Comparison of ENCODE assay signal across 11 cellular contexts in the genomic region with DNA sequence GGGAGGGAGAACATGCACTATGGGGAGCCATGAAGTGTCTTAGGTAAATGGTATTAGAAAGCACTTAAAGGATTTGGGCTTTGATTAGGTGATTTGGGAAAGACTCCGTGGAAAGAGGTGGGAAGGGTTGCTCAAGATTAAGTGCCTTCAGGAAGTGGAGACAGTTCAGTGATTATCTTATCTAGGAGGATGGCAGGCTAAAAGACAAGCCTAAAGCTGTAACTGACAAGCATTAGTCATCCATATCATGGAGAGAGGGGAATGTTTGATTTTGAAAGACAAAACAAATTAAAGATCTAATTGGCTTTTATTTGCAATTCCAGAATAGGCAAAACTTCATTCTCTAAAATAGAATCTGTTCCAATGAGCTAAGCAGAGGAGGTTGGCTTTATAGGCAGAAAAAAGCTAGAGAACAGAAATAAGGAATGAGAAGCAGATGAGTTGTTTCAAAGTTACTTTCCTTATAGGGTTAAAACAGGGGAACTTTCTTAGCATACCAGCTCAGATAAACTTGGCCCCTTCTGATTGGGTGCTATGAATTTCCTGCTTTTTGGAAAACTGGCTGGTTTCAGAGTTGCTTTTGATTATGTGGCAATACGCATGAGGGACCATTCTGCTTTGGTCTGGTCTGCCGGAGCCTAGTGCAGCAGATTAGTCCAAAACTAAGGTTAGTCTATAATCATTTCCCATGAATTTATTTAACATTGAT. TPM values are rescaled to one million over a fixed set of nuclear protein-coding genes. Genes with fewer than 3 reads are reported as not detected.
DNase-seq lines count a peak whose midpoint lies in the region; ATAC-seq and TF ChIP-seq lines count a peak whose summit lies in the region.
"Had no signal": no experiment of that assay in that cellular context is flagged by ENCODE, and none has a peak within 500 bp of the region (broad histone marks: within the 10 kb centered on the region; RNA-seq: fewer than 3 reads in every experiment).

No MANE protein-coding gene starts in this region.

- no peaks in the 10 kb centered on the region for H3K27me3 ChIP-seq in neural progenitor cell
- H3K27me3 ChIP-seq: MG63 had no signal

- H3K9me3 ChIP-seq in neural progenitor cell (ENCODE audit: low read depth) = no peaks in the 10 kb centered on the region
- H3K9me3 ChIP-seq: MG63 had no signal

- no peak for TF ChIP-seq CTCF in neural progenitor cell (IDR thresholded peaks at IDR 0.05)

- H3K27me3 Mint-ChIP-seq in activated CD4-positive, alpha-beta T cell treated with anti-CD3 and anti-CD28 coated beads for 36 hours = no peaks in the 10 kb centered on the region
- H3K27me3 Mint-ChIP-seq in central memory CD8-positive, alpha-beta T cell = peaks cover 15% of the 10 kb centered on the region
- no peaks in the 10 kb centered on the region for H3K27me3 Mint-ChIP-seq in neural progenitor cell (ENCODE audit: insufficient read depth, low read depth)
- H3K27me3 Mint-ChIP-seq: activated B cell treated with CpG ODN at 0.5 μM for 24 hours had no signal

- H3K36me3 ChIP-seq in neural progenitor cell = no peaks in the 10 kb centered on the region

- H3K4me1 ChIP-seq in neural progenitor cell = peaks cover 13% of the 10 kb centered on the region

- CTCF ChIA-PET in activated CD4-positive, alpha-beta T cell treated with anti-CD3 and anti-CD28 coated beads for 36 hours (lab: Charles Lee) = interaction anchor here (0.6 to 1.2 kb wide), 3 partner anchors 10 to 73 kb away, joined by 3 to 4 read pairs (median 3); no protein-coding TSS in a partner anchor

- H3K79me2 ChIP-seq in neural progenitor cell (ENCODE audit: low read depth) = peaks cover 51% of the 10 kb centered on the region

- H3K36me3 Mint-ChIP-seq in activated CD4-positive, alpha-beta T cell treated with anti-CD3 and anti-CD28 coated beads for 36 hours (ENCODE audit: low read depth) = peaks cover 7% of the 10 kb centered on the region
- H3K36me3 Mint-ChIP-seq in central memory CD8-positive, alpha-beta T cell (ENCODE audit: insufficient read depth) = peaks cover 5% of the 10 kb centered on the region
- peaks cover 14% of the 10 kb centered on the region for H3K36me3 Mint-ChIP-seq in neural progenitor cell

- H3K9me3 Mint-ChIP-seq in activated CD4-positive, alpha-beta T cell treated with anti-CD3 and anti-CD28 coated beads for 36 hours (ENCODE audit: low read depth) = no peaks in the 10 kb centered on the region
- H3K9me3 Mint-ChIP-seq in central memory CD8-positive, alpha-beta T cell = no peaks in the 10 kb centered on the region
- peaks cover 6% of the 10 kb centered on the region for H3K9me3 Mint-ChIP-seq in neural progenitor cell
- H3K9me3 Mint-ChIP-seq: activated B cell treated with CpG ODN at 0.5 μM for 24 hours had no signal

- H3F3A ChIP-seq in neural progenitor cell (ENCODE audit: low read depth) = peaks cover 13% of the 10 kb centered on the region

- H3K4me3 Mint-ChIP-seq in activated CD4-positive, alpha-beta T cell treated with anti-CD3 and anti-CD28 coated beads for 36 hours = peak overlapping the region; percentile 95
- H3K4me3 Mint-ChIP-seq in central memory CD8-positive, alpha-beta T cell = peak overlapping the region; percentile 95
- H3K4me3 Mint-ChIP-seq in neural progenitor cell = peak overlapping the region; percentile 95

- no peaks in the 10 kb centered on the region for H4K20me1 ChIP-seq in neural progenitor cell (ENCODE audit: low read depth)

- DNase-seq in activated CD4-positive, alpha-beta T cell treated with anti-CD3 and anti-CD28 coated beads for 36 hours = no peak
- DNase-seq in activated CD4-positive, alpha-beta T cell treated with anti-CD3 and anti-CD28 coated beads, Interleukin-2, amount 50 U/mL, for 1 hour = no peak
- DNase-seq in NCI-H82 treated with DMSO at 0.1 percent for 48 hours (lab: John Stamatoyannopoulos, UW; ENCODE audit: unreplicated experiment) (peak; percentile 97), neural progenitor cell (ENCODE audit: low spot score) (no peak), NCI-H1417 (lab: John Stamatoyannopoulos, UW) (no peak), DMS79 (lab: John Stamatoyannopoulos, UW) (no peak)
- no peak for DNase-seq in central memory CD8-positive, alpha-beta T cell (ENCODE audit: low spot score in 2 of 2)
- DNase-seq in activated CD4-positive, CD25-positive, alpha-beta regulatory T cell treated with anti-CD3 and anti-CD28 coated beads, Interleukin-2, amount 50 U/mL, for 72 hours = no peak
- DNase-seq: activated B cell treated with CpG ODN at 0.5 μM for 24 hours; MG63; NK-92 treated with Interleukin-12 subunit alpha and Interleukin-12 subunit beta, amount 100 ng/mL, for 24 hours had no signal

- peaks cover 33% of the 10 kb centered on the region for H3K4me1 Mint-ChIP-seq in activated CD4-positive, alpha-beta T cell treated with anti-CD3 and anti-CD28 coated beads for 36 hours
- H3K4me1 Mint-ChIP-seq in central memory CD8-positive, alpha-beta T cell = peaks cover 26% of the 10 kb centered on the region
- peaks cover 28% of the 10 kb centered on the region for H3K4me1 Mint-ChIP-seq in neural progenitor cell

- H3K4me2 ChIP-seq in neural progenitor cell = peak overlapping the region; percentile 96

- intact Hi-C loops in activated CD4-positive, alpha-beta T cell treated with anti-CD3 and anti-CD28 coated beads for 36 hours (cut with DNase I, micrococcal nuclease) = loop anchor here in 1 of 2 experiments (10.0 kb wide), 1 partner anchor 771 kb away; no protein-coding TSS in a partner anchor

- H3K27ac Mint-ChIP-seq in activated CD4-positive, alpha-beta T cell treated with anti-CD3 and anti-CD28 coated beads for 36 hours = peak overlapping the region; percentile 94
- no peak overlapping the region for H3K27ac Mint-ChIP-seq in central memory CD8-positive, alpha-beta T cell (ENCODE audit: low read depth)
- H3K27ac Mint-ChIP-seq in neural progenitor cell = no peak overlapping the region
- H3K27ac Mint-ChIP-seq: activated B cell treated with CpG ODN at 0.5 μM for 24 hours had no signal

- H2AFZ ChIP-seq in neural progenitor cell (replicated peaks) = no peak overlapping the region

- no peak overlapping the region for H3K27ac ChIP-seq in neural progenitor cell

- H3K4me3 ChIP-seq in neural progenitor cell = peak overlapping the region; percentile 98

- POLR2A ChIA-PET in activated CD4-positive, alpha-beta T cell treated with anti-CD3 and anti-CD28 coated beads for 36 hours (lab: Charles Lee) = no interaction called here

- H3K9ac ChIP-seq in neural progenitor cell = no peak overlapping the region

- no peak for ATAC-seq in activated CD4-positive, alpha-beta T cell treated with anti-CD3 and anti-CD28 coated beads for 36 hours
- no peak for ATAC-seq in central memory CD8-positive, alpha-beta T cell (replicated peaks; ENCODE audit: extremely low read depth, poor library complexity, severe bottlenecking)

RNA-seq across cellular contexts. Expression of gene DIAPH3, which starts 1.8 kb away (rescaled TPM):
- 10 to 100 TPM; 28.5 to 29.3 TPM for total RNA-seq in activated CD4-positive, alpha-beta T cell treated with anti-CD3 and anti-CD28 coated beads for 36 hours
- 30.1 and 51.5 TPM in 2 replicates for total RNA-seq in neural progenitor cell (ENCODE audit: low replicate concordance)
